In the genomic region with DNA sequence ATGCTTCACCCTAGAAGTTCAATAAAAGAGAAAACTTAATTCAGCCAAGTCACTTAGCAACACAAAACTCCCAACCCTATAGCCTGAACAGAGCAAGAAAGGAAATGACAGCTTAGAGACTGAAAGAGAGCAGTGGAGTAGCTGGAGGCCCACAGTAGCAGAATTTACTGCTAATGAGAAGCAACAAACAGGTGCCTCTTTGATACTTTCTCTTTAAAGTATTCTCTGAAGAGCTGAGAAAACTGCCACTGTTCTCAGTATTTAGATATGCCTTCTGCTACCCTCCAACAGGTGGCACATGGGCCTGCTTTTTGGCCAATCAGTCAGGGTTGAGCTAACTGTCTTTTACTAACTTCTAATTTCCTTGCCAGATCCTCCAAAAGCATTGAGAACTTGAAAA, we compare ENCODE assay signal across 14 cellular contexts.
A peak's percentile ranks its signal among the peaks of the same experiment; 100 is the strongest.
DNase-seq lines count a peak whose midpoint lies in the region; ATAC-seq and TF ChIP-seq lines count a peak whose summit lies in the region.
"Had no signal": no experiment of that assay in that cellular context is flagged by ENCODE, and none has a peak within 500 bp of the region (broad histone marks: within the 10 kb centered on the region; RNA-seq: fewer than 3 reads in every experiment).

No MANE protein-coding gene starts in this region.

- H3K9me3 ChIP-seq in ascending aorta, result no peaks in the 10 kb centered on the region
- H3K9me3 ChIP-seq: SJSA1, uterus had no signal

- ATAC-seq in GM19395 (IDR thresholded peaks at IDR 0.05; ENCODE audit: unreplicated experiment), result peak; percentile 73
- peak; percentile 59 for ATAC-seq in HG03066 (IDR thresholded peaks at IDR 0.05; ENCODE audit: low read depth, unreplicated experiment)
- no peak for ATAC-seq in activated naive CD8-positive, alpha-beta T cell treated with anti-CD3 and anti-CD28 coated beads, Interleukin-2, amount 50 U/mL, for 24 hours
- no peak for ATAC-seq in stimulated activated memory B cell treated with anti-CD40 and anti-IgM and Interleukin-4, amounts not matched to agents 10 μg/mL and 1 μg/mL and 100 μg/mL, for 72 hours

- no peaks in the 10 kb centered on the region for H3K36me3 ChIP-seq in ascending aorta
- H3K36me3 ChIP-seq: SJSA1, uterus had no signal

- H3K36me3 Mint-ChIP-seq in activated naive CD8-positive, alpha-beta T cell treated with anti-CD3 and anti-CD28 coated beads, Interleukin-2, amount 50 U/mL, for 24 hours (ENCODE audit: low read depth), result no peaks in the 10 kb centered on the region
- no peaks in the 10 kb centered on the region for H3K36me3 Mint-ChIP-seq in stimulated activated memory B cell treated with anti-CD40 and anti-IgM and Interleukin-4, amounts not matched to agents 10 μg/mL and 1 μg/mL and 100 μg/mL, for 72 hours

- no peak for DNase-seq in activated naive CD8-positive, alpha-beta T cell treated with anti-CD3 and anti-CD28 coated beads, Interleukin-2, amount 50 U/mL, for 24 hours
- DNase-seq in ascending aorta (ENCODE audit: low spot score in 2 of 2) (no peak), T-helper 9 cell (no peak), NOMO-1 treated with dmso at 0.1 percent for 144 hours (lab: John Stamatoyannopoulos, UW; ENCODE audit: unreplicated experiment) (no peak)
- DNase-seq: activated T-cell treated with anti-CD3 and anti-CD28 coated beads, Interleukin-2, amount 50 U/mL, for 1 hour; effector CD4-positive, alpha-beta T cell; NCI-H1417 treated with DMSO at 0.1 percent for 48 hours; stimulated activated CD4-positive, alpha-beta T cell treated with anti-CD3 and anti-CD28 coated beads, Interleukin-4, amount 100 ng/mL, for 4 hours; uterus had no signal

- intact Hi-C loops in ascending aorta (cut with DNase I), result no loop called here

- no peak overlapping the region for H3K27ac ChIP-seq in ascending aorta
- H3K27ac ChIP-seq: SJSA1, uterus had no signal

- no peaks in the 10 kb centered on the region for H3K27me3 Mint-ChIP-seq in activated naive CD8-positive, alpha-beta T cell treated with anti-CD3 and anti-CD28 coated beads, Interleukin-2, amount 50 U/mL, for 24 hours
- no peaks in the 10 kb centered on the region for H3K27me3 Mint-ChIP-seq in stimulated activated memory B cell treated with anti-CD40 and anti-IgM and Interleukin-4, amounts not matched to agents 10 μg/mL and 1 μg/mL and 100 μg/mL, for 72 hours

- no peak overlapping the region for H3K4me3 Mint-ChIP-seq in activated naive CD8-positive, alpha-beta T cell treated with anti-CD3 and anti-CD28 coated beads, Interleukin-2, amount 50 U/mL, for 24 hours
- H3K4me3 Mint-ChIP-seq in stimulated activated memory B cell treated with anti-CD40 and anti-IgM and Interleukin-4, amounts not matched to agents 10 μg/mL and 1 μg/mL and 100 μg/mL, for 72 hours, result no peak overlapping the region

- H3K9me3 Mint-ChIP-seq in activated naive CD8-positive, alpha-beta T cell treated with anti-CD3 and anti-CD28 coated beads, Interleukin-2, amount 50 U/mL, for 24 hours, result no peaks in the 10 kb centered on the region
- H3K9me3 Mint-ChIP-seq in stimulated activated memory B cell treated with anti-CD40 and anti-IgM and Interleukin-4, amounts not matched to agents 10 μg/mL and 1 μg/mL and 100 μg/mL, for 72 hours, result no peaks in the 10 kb centered on the region

- peak; percentile 41; the same call in 1 of the 3 replicates for TF ChIP-seq CTCF in GM12872 (IDR thresholded peaks at IDR 0.05; ENCODE audit: insufficient read depth, low read depth, low read length)
- no peak for TF ChIP-seq CTCF in ascending aorta (IDR thresholded peaks at IDR 0.05)

- H3K4me3 ChIP-seq in ascending aorta, result no peak overlapping the region
- H3K4me3 ChIP-seq: SJSA1, uterus had no signal

- no peaks in the 10 kb centered on the region for H3K4me1 ChIP-seq in ascending aorta
- H3K4me1 ChIP-seq: SJSA1, uterus had no signal

- no peaks in the 10 kb centered on the region for H3K27me3 ChIP-seq in ascending aorta
- H3K27me3 ChIP-seq: SJSA1 had no signal

- H3K27ac Mint-ChIP-seq in activated naive CD8-positive, alpha-beta T cell treated with anti-CD3 and anti-CD28 coated beads, Interleukin-2, amount 50 U/mL, for 24 hours, result peak overlapping the region; percentile 67
- no peak overlapping the region for H3K27ac Mint-ChIP-seq in stimulated activated memory B cell treated with anti-CD40 and anti-IgM and Interleukin-4, amounts not matched to agents 10 μg/mL and 1 μg/mL and 100 μg/mL, for 72 hours

- peaks cover 35% of the 10 kb centered on the region for H3K4me1 Mint-ChIP-seq in activated naive CD8-positive, alpha-beta T cell treated with anti-CD3 and anti-CD28 coated beads, Interleukin-2, amount 50 U/mL, for 24 hours
- H3K4me1 Mint-ChIP-seq in stimulated activated memory B cell treated with anti-CD40 and anti-IgM and Interleukin-4, amounts not matched to agents 10 μg/mL and 1 μg/mL and 100 μg/mL, for 72 hours, result no peaks in the 10 kb centered on the region

Comparison
In these comparisons a context has a peak if more than half of its experiments do, and no peak if none do; other contexts are left out.
1. ATAC-seq: peak in GM19395 (single experiment) and HG03066 (single experiment); none in activated naive CD8-positive, alpha-beta T cell treated with anti-CD3 and anti-CD28 coated beads, Interleukin-2, amount 50 U/mL, for 24 hours (single experiment) and stimulated activated memory B cell treated with anti-CD40 and anti-IgM and Interleukin-4, amounts not matched to agents 10 μg/mL and 1 μg/mL and 100 μg/mL, for 72 hours (single experiment).